Comparison of ENCODE assay signal across 1 cellular context in genomic region chr7:150355666-150356059, GRCh38.
TF ChIP-seq lines count a peak whose summit lies in the region.

No MANE protein-coding gene starts in this region.

TF ChIP-seq in H1, 55 proteins besides CTCF, POLR2A, EP300 and RAD21:
- TF ChIP-seq CHD2 (IDR thresholded peaks at IDR 0.05; ENCODE audit: low read length) (no peak), JUN (IDR thresholded peaks at IDR 0.05; ENCODE audit: low read depth, low read length) (no peak), SIRT6 (IDR thresholded peaks at IDR 0.05; ENCODE audit: low read length) (no peak), RNF2 (IDR thresholded peaks at IDR 0.05; ENCODE audit: borderline replicate concordance, low read depth, low read length, missing control alignments, poor library complexity, severe bottlenecking) (no peak)
